Comparison of ENCODE assay signal across 13 cellular contexts in genomic region chr18:4639628-4640310, GRCh38.
A peak's percentile ranks its signal among the peaks of the same experiment; 100 is the strongest.
DNase-seq lines count a peak whose midpoint lies in the region; ATAC-seq lines count a peak whose summit lies in the region.
"Had no signal": no experiment of that assay in that cellular context is flagged by ENCODE, and none has a peak within 500 bp of the region (broad histone marks: within the 10 kb centered on the region; RNA-seq: fewer than 3 reads in every experiment).

No MANE protein-coding gene starts in this region.

- no peaks in the 10 kb centered on the region for H3K36me3 ChIP-seq in BLaER1 treated with 17β-estradiol and CSF1 and Interleukin-3, amounts not matched to agents 10 nM and 100 nM
- H3K36me3 ChIP-seq: spleen had no signal

- DNase-seq in stimulated activated CD4-positive, alpha-beta T cell treated with anti-CD3 and anti-CD28 coated beads, Interleukin-2, amount 100 ng/mL, for 48 hours = no peak
- DNase-seq in DMS79 treated with DMSO at 0.1 percent for 48 hours (lab: John Stamatoyannopoulos, UW) = no peak
- no peak for DNase-seq in stimulated activated naive CD4-positive, alpha-beta T cell treated with Interleukin-2 at 50 U/mL for 16 hours (lab: John Stamatoyannopoulos, UW)
- DNase-seq in stimulated activated CD4-positive, alpha-beta T cell treated with anti-CD3 and anti-CD28 coated beads, Interleukin-12 subunit alpha, Interleukin-12 subunit beta, amount 100 ng/mL, for 4 hours = no peak
- DNase-seq: activated CD4-positive, alpha-beta T cell treated with anti-CD3 and anti-CD28 coated beads, Interleukin-2, amount 10 ng/mL, durations not matched to agents 24 days and 14 days; NCI-H2029; SIG-M5; spleen; stimulated activated naive B cell treated with anti-CD40 and anti-IgM and Interleukin-4, amounts not matched to agents 10 μg/mL and 1 μg/mL and 100 μg/mL, for 72 hours had no signal

- ATAC-seq in GM19324 (IDR thresholded peaks at IDR 0.05; ENCODE audit: low FRiP score, unreplicated experiment) (peak; percentile 93), HG02759 (IDR thresholded peaks at IDR 0.05; ENCODE audit: unreplicated experiment) (peak; percentile 95), HG03469 (IDR thresholded peaks at IDR 0.05; ENCODE audit: unreplicated experiment) (peak; percentile 75)

- no peak overlapping the region for H3K4me3 ChIP-seq in BLaER1 treated with 17β-estradiol and CSF1 and Interleukin-3, amounts not matched to agents 10 nM and 100 nM
- H3K4me3 ChIP-seq: spleen had no signal

- H3K27me3 ChIP-seq in BLaER1 treated with 17β-estradiol and CSF1 and Interleukin-3, amounts not matched to agents 10 nM and 100 nM = no peaks in the 10 kb centered on the region
- H3K27me3 ChIP-seq: spleen had no signal

- H3K4me1 ChIP-seq in BLaER1 treated with 17β-estradiol and CSF1 and Interleukin-3, amounts not matched to agents 10 nM and 100 nM = peaks cover 8 to 45% (median 36%) of the 10 kb centered on the region in 10 experiments; a peak in 18 of 20 replicates
- H3K4me1 ChIP-seq: spleen had no signal

- H3K4me2 ChIP-seq in BLaER1 treated with 17β-estradiol and CSF1 and Interleukin-3, amounts not matched to agents 10 nM and 100 nM = peak overlapping the region in 10 of 11 experiments; percentile 23 to 87 (median 70); a peak in 20 of 22 replicates

- peak overlapping the region in 2 of 11 experiments; percentile 3 to 26; a peak in 1 of 22 replicates for H3K27ac ChIP-seq in BLaER1 treated with 17β-estradiol and CSF1 and Interleukin-3, amounts not matched to agents 10 nM and 100 nM
- H3K27ac ChIP-seq: spleen had no signal

- H3K9ac ChIP-seq in BLaER1 treated with 17β-estradiol and CSF1 and Interleukin-3, amounts not matched to agents 10 nM and 100 nM = no peak overlapping the region

- H3K9me3 ChIP-seq in BLaER1 treated with 17β-estradiol and CSF1 and Interleukin-3, amounts not matched to agents 10 nM and 100 nM (replicated peaks in 1 of 11) = peaks cover 0 to 7% (median 0%) of the 10 kb centered on the region in 11 experiments; a peak in 1 of 22 replicates

- H4K20me1 ChIP-seq in BLaER1 treated with 17β-estradiol and CSF1 and Interleukin-3, amounts not matched to agents 10 nM and 100 nM = no peaks in the 10 kb centered on the region; a peak in 1 of 22 replicates
